In the genomic region with DNA sequence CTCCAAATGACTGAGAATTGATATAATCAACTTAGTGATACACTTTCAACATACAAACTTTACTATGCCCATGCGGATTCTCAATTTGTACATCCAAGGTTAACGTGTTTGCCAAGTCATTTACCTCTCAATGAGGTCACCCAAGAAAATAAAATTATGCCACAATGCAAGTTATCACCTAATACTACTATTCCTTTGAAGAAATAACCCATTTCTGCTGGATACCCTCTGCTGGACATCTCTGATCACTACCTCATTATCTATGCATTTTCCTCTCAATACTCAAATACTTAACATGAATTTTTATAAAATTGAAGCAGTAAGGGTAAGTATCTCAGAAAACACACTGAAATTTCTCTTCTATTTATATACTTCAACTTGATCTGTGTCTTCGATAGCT, we compare ENCODE assay signal across 14 cellular contexts. TPM values are rescaled to one million over a fixed set of nuclear protein-coding genes. Genes with fewer than 3 reads are reported as not detected.
A peak's percentile ranks its signal among the peaks of the same experiment; 100 is the strongest.
DNase-seq lines count a peak whose midpoint lies in the region; ATAC-seq, FAIRE-seq and TF ChIP-seq lines count a peak whose summit lies in the region.
"Had no signal": no experiment of that assay in that cellular context is flagged by ENCODE, and none has a peak within 500 bp of the region (broad histone marks: within the 10 kb centered on the region; RNA-seq: fewer than 3 reads in every experiment).

No MANE protein-coding gene starts in this region.

- H2BK20ac ChIP-seq in H1 (ENCODE audit: low read length) = no peak overlapping the region

- no peaks in the 10 kb centered on the region for H3K23me2 ChIP-seq in H1 (ENCODE audit: low read depth, low read length)

- CTCF ChIA-PET in OCI-LY7 (lab: Charles Lee; ENCODE audit: unreplicated experiment) = interaction anchor here (0.7 kb wide), 1 partner anchor 8 kb away, joined by 4 read pairs; no protein-coding TSS in a partner anchor
- CTCF ChIA-PET in H1 (lab: Charles Lee; ENCODE audit: partially characterized antibody) = interaction anchor here (0.8 to 1.7 kb wide), 6 partner anchors 8 to 151 kb away, joined by 3 to 19 read pairs (median 4); partner anchors contain the start of gene HNRNPLL

- no peak for TF ChIP-seq EP300 in H1 (IDR thresholded peaks at IDR 0.05; ENCODE audit: borderline replicate concordance in 1 of 2, low read depth in 2 of 2, low read length in 2 of 2)

- no peak overlapping the region for H4K5ac ChIP-seq in H1 (ENCODE audit: insufficient read length, low read depth, low read length)

- H3K27me3 ChIP-seq in cardiac muscle cell (no peaks in the 10 kb centered on the region), H1 (replicated peaks in 1 of 4; ENCODE audit: control insufficient read depth in 3 of 4, extremely low read depth in 1 of 4, insufficient read depth in 3 of 4, low read length in 3 of 4) (no peaks in the 10 kb centered on the region), adrenal gland (no peaks in the 10 kb centered on the region)
- H3K27me3 ChIP-seq: dorsolateral prefrontal cortex had no signal

- no peaks in the 10 kb centered on the region; the same call in 1 of the 2 replicates for H3K79me1 ChIP-seq in H1 (ENCODE audit: low read depth, low read length)

- peaks cover 97% of the 10 kb centered on the region for H3K36me3 Mint-ChIP-seq in stimulated activated effector memory CD8-positive, alpha-beta T cell treated with anti-CD3 and anti-CD28 coated beads, Interleukin-12 subunit alpha, Interleukin-12 subunit beta, amount 100 ng/mL, for 72 hours

- H2BK5ac ChIP-seq in H1 (ENCODE audit: low read depth, low read length) = no peak overlapping the region

- H3K4me1 ChIP-seq in cardiac muscle cell (ENCODE audit: low read depth) (no peaks in the 10 kb centered on the region), OCI-LY7 (ENCODE audit: insufficient read depth, low read length, poor library complexity, severe bottlenecking) (peaks cover 19% of the 10 kb centered on the region), H1 (replicated peaks in 1 of 4; ENCODE audit: control insufficient read depth in 3 of 4, insufficient read depth in 4 of 4, low read length in 3 of 4) (peaks cover 0 to 3% (median 0%) of the 10 kb centered on the region in 4 experiments; a peak in 2 of 7 replicates), adrenal gland (replicated peaks in 1 of 2) (peaks cover 17 to 79% of the 10 kb centered on the region in 2 donors)

- TF ChIP-seq CTCF in cardiac muscle cell (IDR thresholded peaks at IDR 0.05; ENCODE audit: low read depth, low read length) = peak; percentile 24
- peak; percentile 56 for TF ChIP-seq CTCF in OCI-LY7 (conservative IDR thresholded peaks at IDR 0.05; ENCODE audit: low read length)
- TF ChIP-seq CTCF in H1 (IDR thresholded peaks at IDR 0.05; ENCODE audit: control extremely low read depth in 1 of 3, insufficient read depth in 1 of 3, low read depth in 1 of 3, low read length in 3 of 3) = no peak
- peak in 2 of 6 experiments; percentile 15 to 22 for TF ChIP-seq CTCF in adrenal gland (IDR thresholded peaks at IDR 0.05)

- H3K56ac ChIP-seq in H1 (replicated peaks; ENCODE audit: insufficient read length, low read depth, low read length) = no peak overlapping the region

- WGBS in H1 (ENCODE audit: extremely low coverage in 1 of 2, insufficient coverage in 1 of 2, insufficient read length in 1 of 2, insufficient replicate concordance in 2 of 2, low coverage in 1 of 2, low lambda C conversion rate in 2 of 2, missing lambda C conversion rate in 1 of 2), 2 experiments = 86% methylated on average over 3 of the region's 3 CpGs; no CpG with 5 or more reads in 1 of the 2 experiments
- WGBS in adrenal gland, 4 donors = 50 to 64% (median 61%) methylated on average over 3 of the region's 3 CpGs

- FAIRE-seq in H1 (lab: Jason Lieb, UNC) = peak; percentile 42

- peak overlapping the region; percentile 22 for H3K4me3 Mint-ChIP-seq in stimulated activated effector memory CD8-positive, alpha-beta T cell treated with anti-CD3 and anti-CD28 coated beads, Interleukin-12 subunit alpha, Interleukin-12 subunit beta, amount 100 ng/mL, for 72 hours
- H3K4me3 Mint-ChIP-seq: stimulated activated memory B cell treated with anti-CD40 and anti-IgM and Interleukin-4, amounts not matched to agents 10 μg/mL and 1 μg/mL and 100 μg/mL, for 72 hours had no signal

- no peak overlapping the region for H3K18ac ChIP-seq in H1 (ENCODE audit: extremely low read depth, low read length)

- peaks cover 6% of the 10 kb centered on the region for H3K36me3 ChIP-seq in cardiac muscle cell
- peaks cover 4% of the 10 kb centered on the region; the same call in 1 of the 2 replicates for H3K36me3 ChIP-seq in OCI-LY7 (ENCODE audit: insufficient read depth, low read length)
- H3K36me3 ChIP-seq in H1 (ENCODE audit: control insufficient read depth in 2 of 4, insufficient read depth in 4 of 4, low read length in 3 of 4) = peaks cover 0 to 16% (median 3%) of the 10 kb centered on the region in 4 experiments; a peak in 2 of 8 replicates
- peaks cover 0 to 6% of the 10 kb centered on the region in 2 donors for H3K36me3 ChIP-seq in adrenal gland (replicated peaks in 1 of 2)

- no peaks in the 10 kb centered on the region for H3K9me3 Mint-ChIP-seq in stimulated activated effector memory CD8-positive, alpha-beta T cell treated with anti-CD3 and anti-CD28 coated beads, Interleukin-12 subunit alpha, Interleukin-12 subunit beta, amount 100 ng/mL, for 72 hours
- H3K9me3 Mint-ChIP-seq: activated T-helper 2 cell treated with anti-CD3 and anti-CD28 coated beads, Interferon-gamma antibody, Interleukin-2, Interleukin-4, amounts not matched to agents 10 μg/mL and 5 μg/mL and 100 μg/mL, durations not matched to agents 14 hours and 24 hours and 36 hours; stimulated activated memory B cell treated with anti-CD40 and anti-IgM and Interleukin-4, amounts not matched to agents 10 μg/mL and 1 μg/mL and 100 μg/mL, for 72 hours had no signal

- no peak overlapping the region for H2AFZ ChIP-seq in OCI-LY7 (ENCODE audit: low read length)
- H2AFZ ChIP-seq in H1 (ENCODE audit: low read length) = no peak overlapping the region

- POLR2A ChIA-PET in OCI-LY7 (lab: Charles Lee) = interaction anchor here (0.6 to 1.7 kb wide), 8 partner anchors 8 to 76 kb away, joined by 3 to 5 read pairs (median 3); partner anchors contain the start of gene GALM
- POLR2A ChIA-PET in H1 (lab: Charles Lee; ENCODE audit: partially characterized antibody) = interaction anchor here (0.9 to 1.7 kb wide), 4 partner anchors 11 to 161 kb away, joined by 3 to 8 read pairs (median 4); partner anchors contain the start of gene SRSF7

- no peak overlapping the region for H2AK5ac ChIP-seq in H1 (ENCODE audit: low read depth, low read length)

- H3K9me3 ChIP-seq in cardiac muscle cell (ENCODE audit: low read depth) (no peaks in the 10 kb centered on the region), OCI-LY7 (ENCODE audit: low read length) (no peaks in the 10 kb centered on the region), H1 (ENCODE audit: insufficient read depth in 2 of 2, low read depth in 1 of 2, low read length in 1 of 2) (no peaks in the 10 kb centered on the region), adrenal gland (replicated peaks in 1 of 3) (no peaks in the 10 kb centered on the region)
- H3K9me3 ChIP-seq: mucosa of descending colon had no signal

- H2BK15ac ChIP-seq in H1 (ENCODE audit: low read length) = no peak overlapping the region

- H3K23ac ChIP-seq in H1 (ENCODE audit: insufficient read length) = no peak overlapping the region

- H3K27ac Mint-ChIP-seq in stimulated activated effector memory CD8-positive, alpha-beta T cell treated with anti-CD3 and anti-CD28 coated beads, Interleukin-12 subunit alpha, Interleukin-12 subunit beta, amount 100 ng/mL, for 72 hours = peak overlapping the region; percentile 8
- H3K27ac Mint-ChIP-seq: stimulated activated memory B cell treated with anti-CD40 and anti-IgM and Interleukin-4, amounts not matched to agents 10 μg/mL and 1 μg/mL and 100 μg/mL, for 72 hours had no signal

- no peak overlapping the region for H2BK12ac ChIP-seq in H1 (ENCODE audit: low read depth, low read length)

- peak; percentile 45 for ATAC-seq in stimulated activated effector memory CD8-positive, alpha-beta T cell treated with anti-CD3 and anti-CD28 coated beads, Interleukin-12 subunit alpha, Interleukin-12 subunit beta, amount 100 ng/mL, for 72 hours
- ATAC-seq: mucosa of descending colon; stimulated activated memory B cell treated with anti-CD40 and anti-IgM and Interleukin-4, amounts not matched to agents 10 μg/mL and 1 μg/mL and 100 μg/mL, for 72 hours had no signal

- H3K9me2 ChIP-seq in OCI-LY7 (ENCODE audit: insufficient read depth, low read length) = no peaks in the 10 kb centered on the region

- no peak overlapping the region for H3K9ac ChIP-seq in H1 (replicated peaks in 1 of 4; ENCODE audit: extremely low read depth in 1 of 4, low read depth in 3 of 4, low read length in 3 of 4)

- no peak overlapping the region for H4K8ac ChIP-seq in H1 (ENCODE audit: extremely low read depth, insufficient read depth, low read length)

- H3K4me1 Mint-ChIP-seq in stimulated activated effector memory CD8-positive, alpha-beta T cell treated with anti-CD3 and anti-CD28 coated beads, Interleukin-12 subunit alpha, Interleukin-12 subunit beta, amount 100 ng/mL, for 72 hours = peaks cover 36% of the 10 kb centered on the region
- H3K4me1 Mint-ChIP-seq: stimulated activated memory B cell treated with anti-CD40 and anti-IgM and Interleukin-4, amounts not matched to agents 10 μg/mL and 1 μg/mL and 100 μg/mL, for 72 hours had no signal

- no peaks in the 10 kb centered on the region for H4K20me1 ChIP-seq in OCI-LY7 (ENCODE audit: insufficient read depth, low read length)
- H4K20me1 ChIP-seq in H1 (replicated peaks in 1 of 2; ENCODE audit: control insufficient read depth in 1 of 2, insufficient read depth in 2 of 2, low read length in 2 of 2) = peaks cover 2 to 13% of the 10 kb centered on the region in 2 experiments

- no TSS peak for BruUV-seq in OCI-LY7 (replicated peaks; lab: Mats Ljungman, UMichigan)

- DNase-seq in cardiac muscle cell (ENCODE audit: low read depth in 1 of 2, low spot score in 1 of 2) = no peak
- DNase-seq in cardiac septum (ENCODE audit: low spot score) = no peak
- no peak for DNase-seq in OCI-LY7 (ENCODE audit: low spot score)
- DNase-seq in H1 (ENCODE audit: low read depth in 1 of 2, low spot score in 2 of 2) = no peak
- no peak for DNase-seq in stimulated activated effector memory CD8-positive, alpha-beta T cell treated with anti-CD3 and anti-CD28 coated beads, Interleukin-12 subunit alpha, Interleukin-12 subunit beta, amount 100 ng/mL, for 72 hours (ENCODE audit: low spot score in 2 of 2)
- no peak for DNase-seq in adrenal gland
- no peak for DNase-seq in SK-N-DZ (ENCODE audit: low spot score)
- no peak for DNase-seq in cerebellar cortex (ENCODE audit: low spot score)
- DNase-seq: dorsolateral prefrontal cortex, KBM-7, mucosa of descending colon, T1000 had no signal

- intact Hi-C loops in cardiac septum (cut with DNase I) = no loop called here
- intact Hi-C loops in OCI-LY7 (cut with micrococcal nuclease; ENCODE audit: unreplicated experiment) = no loop called here
- intact Hi-C loops in adrenal gland (cut with DNase I) = loop anchor here in 1 of 2 donors (10.0 kb wide), 1 partner anchor 115 kb away; no protein-coding TSS in a partner anchor

- no peak overlapping the region for H2BK120ac ChIP-seq in H1 (replicated peaks; ENCODE audit: low read depth, low read length)

- H3K79me2 ChIP-seq in OCI-LY7 (ENCODE audit: insufficient read depth, low read depth, low read length) (0 out of 2 replicates have a peak, but pooled peaks cover 8% of the 10 kb centered on the region), H1 (ENCODE audit: control insufficient read depth in 1 of 2, insufficient read depth in 2 of 2, low read length in 2 of 2) (peaks cover 5 to 97% of the 10 kb centered on the region in 2 experiments)

- H3K4me2 ChIP-seq in OCI-LY7 (ENCODE audit: low read length) (no peak overlapping the region), H1 (ENCODE audit: insufficient read depth in 1 of 2, low read depth in 2 of 2, low read length in 2 of 2) (no peak overlapping the region)

- no peak overlapping the region for H4K91ac ChIP-seq in H1 (replicated peaks; ENCODE audit: insufficient read length, low read length)

- no peak for TF ChIP-seq RAD21 in H1 (IDR thresholded peaks at IDR 0.05 in 1 of 2, conservative IDR thresholded peaks at IDR 0.05 in 1 of 2; ENCODE audit: low read depth in 2 of 2, low read length in 2 of 2)

- TF ChIP-seq POLR2A in H1 (IDR thresholded peaks at IDR 0.05; ENCODE audit: control extremely low read depth in 1 of 2, low read depth in 2 of 2, low read length in 2 of 2) = no peak
- TF ChIP-seq POLR2A in adrenal gland (IDR thresholded peaks at IDR 0.05) = no peak

- no peak overlapping the region for H3K14ac ChIP-seq in H1 (ENCODE audit: insufficient read length)

- no peak overlapping the region for H3K4ac ChIP-seq in H1 (replicated peaks; ENCODE audit: insufficient read length, low read depth, low read length)

- H3K27ac ChIP-seq in cardiac muscle cell (peak overlapping the region; percentile 2), OCI-LY7 (ENCODE audit: low read depth, low read length, poor library complexity, severe bottlenecking) (no peak overlapping the region), H1 (ENCODE audit: low read depth, low read length) (no peak overlapping the region), adrenal gland (no peak overlapping the region)
- H3K27ac ChIP-seq: dorsolateral prefrontal cortex had no signal

- H3K4me3 ChIP-seq in cardiac muscle cell (no peak overlapping the region), OCI-LY7 (ENCODE audit: low read depth, low read length, poor library complexity, severe bottlenecking) (no peak overlapping the region), H1 (ENCODE audit: extremely low read depth in 1 of 4, insufficient read depth in 2 of 4, low read depth in 3 of 4, low read length in 4 of 4) (no peak overlapping the region), adrenal gland (no peak overlapping the region)
- H3K4me3 ChIP-seq: dorsolateral prefrontal cortex, mucosa of descending colon had no signal

RNA-seq across cellular contexts. Expression of gene HNRNPLL, which starts 12.7 kb away (rescaled TPM):
- 51.3 and 76.2 TPM in 2 replicates for total RNA-seq in cardiac muscle cell
- 65.4 and 80.2 TPM in 2 replicates for polyA plus RNA-seq in cardiac muscle cell
- 25.1 TPM for total RNA-seq in cardiac septum
- 7.2 and 7.6 TPM in 2 replicates for total RNA-seq in OCI-LY7 (2014; rRNA removed; shearing (Covaris generic))
- total RNA-seq in OCI-LY7 (2022) = 47.2 and 47.9 TPM in 2 replicates
- total RNA-seq in H1 (2021; fragmentation: NEBNext Ultra II Directional; extraction: Animal tissue kit (Norgen Biotek cat#: 25700)) = 69.3 TPM in 2 replicates
- 11.1 and 18.6 TPM in 2 replicates for polyA plus RNA-seq in H1 (2011; rRNA removed)
- polyA plus RNA-seq in H1 (2011; cell fraction: cytosol; rRNA removed) = 23.1 TPM
- polyA plus RNA-seq in H1 (2011; cell fraction: nucleus; rRNA removed) = 16.1 TPM
- 31.0 to 61.2 TPM (median 34.3 TPM) in 4 replicates for polyA plus RNA-seq in H1 (2012, experiment 1 of 2)
- polyA plus RNA-seq in H1 (2012, experiment 2 of 2) = 5.6 TPM
- 26.9 TPM for polyA plus RNA-seq in H1 (2013, experiment 1 of 2)
- 27.9 TPM for polyA plus RNA-seq in H1 (2013, experiment 2 of 2)
- 34.2 and 57.9 TPM in 2 replicates for polyA minus RNA-seq in H1 (2011; rRNA and poly(A)+ RNA removed)
- polyA minus RNA-seq in H1 (2011; cell fraction: cytosol; rRNA and poly(A)+ RNA removed) = 27.4 TPM
- polyA minus RNA-seq in H1 (2011; cell fraction: nucleus; rRNA and poly(A)+ RNA removed) = 93.9 TPM
- 10 to 100 TPM; 24.5 to 75.2 (median 60.9) TPM for total RNA-seq in adrenal gland
- 10 to 100 TPM; 19.5 to 25.8 (median 20.5) TPM for polyA plus RNA-seq in adrenal gland
- polyA plus RNA-seq in SK-N-DZ (2014; cell fraction: cytosol; rRNA removed) = 31.4 and 34.4 TPM in 2 replicates
- polyA plus RNA-seq in SK-N-DZ (2014; cell fraction: nucleus; rRNA removed) = 24.5 and 30.3 TPM in 2 replicates

Comparison
In these comparisons a context has a peak if more than half of its experiments do, and no peak if none do; other contexts are left out.
1. CTCF ChIP-seq: peak in cardiac muscle cell (single experiment) and OCI-LY7 (single experiment); none in H1 (0 of 3).